14 cellular contexts compared by ENCODE assay signal in the genomic region with DNA sequence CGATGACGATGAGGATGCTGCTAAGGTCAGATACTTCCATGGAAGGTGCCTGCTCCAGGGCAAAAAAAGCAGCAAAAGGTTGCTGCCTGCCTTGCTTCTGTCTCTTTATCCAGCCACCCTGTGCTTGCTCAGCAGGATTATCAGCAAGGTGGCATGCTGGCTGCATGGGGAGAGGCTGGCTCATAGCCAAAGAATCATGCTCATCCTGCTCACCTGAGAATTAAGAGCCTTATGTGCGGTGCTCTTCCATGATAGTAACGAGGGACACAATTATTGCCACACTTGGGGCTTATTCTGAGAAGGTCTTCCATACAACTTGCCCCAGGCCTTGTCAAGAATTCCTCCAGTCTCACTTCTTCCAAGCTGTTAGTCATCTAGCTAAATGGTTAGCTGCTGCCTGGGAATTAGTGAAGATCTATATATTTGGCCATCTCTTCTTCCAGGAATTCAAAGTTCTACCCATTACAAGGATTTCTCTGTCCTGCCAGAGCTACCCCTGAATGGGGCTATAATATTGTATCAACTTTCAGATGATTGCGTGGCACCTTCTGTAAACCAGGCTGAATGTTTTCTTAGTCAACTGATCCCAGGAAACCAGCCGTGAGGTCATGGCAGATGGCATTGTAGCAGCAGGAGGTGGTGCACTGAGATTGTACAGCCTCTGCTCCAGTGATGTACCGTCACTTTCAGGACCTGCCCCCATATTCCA.
DNase-seq lines count a peak whose midpoint lies in the region; ATAC-seq and TF ChIP-seq lines count a peak whose summit lies in the region.
"Had no signal": no experiment of that assay in that cellular context is flagged by ENCODE, and none has a peak within 500 bp of the region (broad histone marks: within the 10 kb centered on the region; RNA-seq: fewer than 3 reads in every experiment).

No MANE protein-coding gene starts in this region.

- ATAC-seq in activated T-cell treated with anti-CD3 and anti-CD28 coated beads, Interleukin-2, amount 50 U/mL, for 4 hours: no peak
- no peak for ATAC-seq in GM18511 (IDR thresholded peaks at IDR 0.05; ENCODE audit: unreplicated experiment)
- ATAC-seq: body of pancreas, heart left ventricle had no signal

- peaks cover 4% of the 10 kb centered on the region for H3K4me1 Mint-ChIP-seq in neural progenitor cell
- peaks cover 4% of the 10 kb centered on the region for H3K4me1 Mint-ChIP-seq in activated T-cell treated with anti-CD3 and anti-CD28 coated beads, Interleukin-2, amount 50 U/mL, for 4 hours (ENCODE audit: low read depth)
- H3K4me1 Mint-ChIP-seq: activated naive CD4-positive, alpha-beta T cell treated with anti-CD3 and anti-CD28 coated beads, Interleukin-2, amount 10 ng/mL, durations not matched to agents 7 days and 5 days had no signal

- TF ChIP-seq CTCF in brain microvascular endothelial cell (IDR thresholded peaks at IDR 0.05; ENCODE audit: low read depth, low read length, missing control alignments) (no peak), neural progenitor cell (IDR thresholded peaks at IDR 0.05) (no peak)

- peaks cover 4% of the 10 kb centered on the region for H3K27me3 Mint-ChIP-seq in neural progenitor cell (ENCODE audit: insufficient read depth, low read depth)
- peaks cover 21% of the 10 kb centered on the region for H3K27me3 Mint-ChIP-seq in activated T-cell treated with anti-CD3 and anti-CD28 coated beads, Interleukin-2, amount 50 U/mL, for 4 hours (ENCODE audit: low read depth)

- no peaks in the 10 kb centered on the region for H3K9me3 Mint-ChIP-seq in neural progenitor cell
- H3K9me3 Mint-ChIP-seq in activated T-cell treated with anti-CD3 and anti-CD28 coated beads, Interleukin-2, amount 50 U/mL, for 4 hours: no peaks in the 10 kb centered on the region
- H3K9me3 Mint-ChIP-seq: activated naive CD4-positive, alpha-beta T cell treated with anti-CD3 and anti-CD28 coated beads, Interleukin-2, amount 10 ng/mL, durations not matched to agents 7 days and 5 days; T-helper 1 cell treated with Interleukin-12 subunit alpha and Interleukin-12 subunit beta and Interleukin-4 antibody, amounts not matched to agents 30 μg/mL and 1 μg/mL, for 36 hours had no signal

- no peaks in the 10 kb centered on the region for H4K20me1 ChIP-seq in neural progenitor cell (ENCODE audit: low read depth)

- H3F3A ChIP-seq in neural progenitor cell (ENCODE audit: low read depth): peaks cover 4% of the 10 kb centered on the region

- H3K4me3 ChIP-seq in brain microvascular endothelial cell (ENCODE audit: low read depth, low read length) (no peak overlapping the region), neural progenitor cell (no peak overlapping the region)
- H3K4me3 ChIP-seq: body of pancreas, heart left ventricle had no signal

- peaks cover 5% of the 10 kb centered on the region for H3K4me1 ChIP-seq in neural progenitor cell
- H3K4me1 ChIP-seq: body of pancreas had no signal

- no peak overlapping the region for H2AFZ ChIP-seq in neural progenitor cell (replicated peaks)

- H3K9me3 ChIP-seq in neural progenitor cell (ENCODE audit: low read depth): no peaks in the 10 kb centered on the region
- H3K9me3 ChIP-seq: body of pancreas, heart left ventricle had no signal

- H3K27me3 ChIP-seq in brain microvascular endothelial cell (replicated peaks) (no peaks in the 10 kb centered on the region), neural progenitor cell (peaks cover 12% of the 10 kb centered on the region)
- H3K27me3 ChIP-seq: body of pancreas had no signal

- no peak overlapping the region for H3K9ac ChIP-seq in neural progenitor cell

- H3K79me2 ChIP-seq in neural progenitor cell (ENCODE audit: low read depth): no peaks in the 10 kb centered on the region

- no peak overlapping the region for H3K4me2 ChIP-seq in neural progenitor cell

- in situ Hi-C loops in brain microvascular endothelial cell (cut with HindIII; ENCODE audit: low pct_ligation_motif_present, low sequenced_read_pairs): no loop called here

- no peak overlapping the region for H3K27ac Mint-ChIP-seq in neural progenitor cell
- H3K27ac Mint-ChIP-seq: activated naive CD4-positive, alpha-beta T cell treated with anti-CD3 and anti-CD28 coated beads, Interleukin-2, amount 10 ng/mL, durations not matched to agents 7 days and 5 days; T-helper 1 cell treated with Interleukin-12 subunit alpha and Interleukin-12 subunit beta and Interleukin-4 antibody, amounts not matched to agents 30 μg/mL and 1 μg/mL, for 36 hours had no signal

- H3K36me3 Mint-ChIP-seq in neural progenitor cell: no peaks in the 10 kb centered on the region
- no peaks in the 10 kb centered on the region for H3K36me3 Mint-ChIP-seq in activated T-cell treated with anti-CD3 and anti-CD28 coated beads, Interleukin-2, amount 50 U/mL, for 4 hours (ENCODE audit: insufficient read depth)
- H3K36me3 Mint-ChIP-seq: activated naive CD4-positive, alpha-beta T cell treated with anti-CD3 and anti-CD28 coated beads, Interleukin-2, amount 10 ng/mL, durations not matched to agents 7 days and 5 days had no signal

- H3K4me3 Mint-ChIP-seq in neural progenitor cell: no peak overlapping the region
- no peak overlapping the region for H3K4me3 Mint-ChIP-seq in activated T-cell treated with anti-CD3 and anti-CD28 coated beads, Interleukin-2, amount 50 U/mL, for 4 hours
- H3K4me3 Mint-ChIP-seq: activated naive CD4-positive, alpha-beta T cell treated with anti-CD3 and anti-CD28 coated beads, Interleukin-2, amount 10 ng/mL, durations not matched to agents 7 days and 5 days; T-helper 1 cell treated with Interleukin-12 subunit alpha and Interleukin-12 subunit beta and Interleukin-4 antibody, amounts not matched to agents 30 μg/mL and 1 μg/mL, for 36 hours had no signal

- H3K27ac ChIP-seq in brain microvascular endothelial cell (no peak overlapping the region), neural progenitor cell (no peak overlapping the region)
- H3K27ac ChIP-seq: body of pancreas, heart left ventricle had no signal

- DNase-seq in DMS153 (lab: John Stamatoyannopoulos, UW) (peak; percentile 93), NCI-H1092 treated with DMSO at 0.1 percent for 48 hours (lab: John Stamatoyannopoulos, UW) (peak; percentile 83), NCI-H345 (lab: John Stamatoyannopoulos, UW) (peak; percentile 89), brain microvascular endothelial cell (peak; percentile 7), neural progenitor cell (ENCODE audit: low spot score) (no peak), SW480 (ENCODE audit: low spot score) (no peak)
- no peak for DNase-seq in activated T-cell treated with anti-CD3 and anti-CD28 coated beads, Interleukin-2, amount 50 U/mL, for 4 hours
- DNase-seq: activated CD4-positive, alpha-beta T cell treated with anti-CD3 and anti-CD28 coated beads for 1 hour; activated naive CD4-positive, alpha-beta T cell treated with anti-CD3 and anti-CD28 coated beads, Interleukin-2, amount 10 ng/mL, durations not matched to agents 7 days and 5 days; heart left ventricle; mammary epithelial cell had no signal

- H3K36me3 ChIP-seq in brain microvascular endothelial cell (replicated peaks) (no peaks in the 10 kb centered on the region), neural progenitor cell (no peaks in the 10 kb centered on the region)
- H3K36me3 ChIP-seq: heart left ventricle had no signal

Comparison
In these comparisons a context has a peak if more than half of its experiments do, and no peak if none do; other contexts are left out.
1. DNase-seq: peak in DMS153 (single experiment), NCI-H1092 treated with DMSO at 0.1 percent for 48 hours (single experiment), NCI-H345 (single experiment) and brain microvascular endothelial cell (single experiment); none in neural progenitor cell (single experiment), activated T-cell treated with anti-CD3 and anti-CD28 coated beads, Interleukin-2, amount 50 U/mL, for 4 hours (single experiment) and SW480 (single experiment).